In genomic region chr1:58201492-58202106, GRCh38 we compare ENCODE assay signal across 21 cellular contexts.
"Had no signal": no experiment of that assay in that cellular context is flagged by ENCODE, and none has a peak within 500 bp of the region (broad histone marks: within the 10 kb centered on the region; RNA-seq: fewer than 3 reads in every experiment).

No MANE protein-coding gene starts in this region.

- H3K27me3 ChIP-seq: Peyer's patch, SJCRH30 had no signal

- H3K4me2 ChIP-seq: PC-9 had no signal

- H3K36me3 ChIP-seq: Peyer's patch, SJCRH30 had no signal

- H3K27ac ChIP-seq: HL-60, PC-9, Peyer's patch, SJCRH30 had no signal

- H3K4me3 ChIP-seq: PC-9, Peyer's patch, SJCRH30 had no signal

- H3K4me1 ChIP-seq: Peyer's patch, SJCRH30 had no signal

- ATAC-seq: Right ventricle myocardium inferior, SK-N-SH treated with all-trans-retinoic acid at 6 μM for 48 hours had no signal

- DNase-seq: KBM-7, MV-4-11, NCI-H1048, NCI-H1105, NCI-H1417, NCI-H1436 treated with DMSO at 0.1 percent for 48 hours, NCI-H187, NCI-H2029, NCI-H2081 treated with DMSO at 0.1 percent for 48 hours, NCI-H2227 treated with DMSO at 0.1 percent for 48 hours, NCI-H524, NCI-H526 treated with DMSO at 0.1 percent for 48 hours, NCI-H748 treated with DMSO at 0.1 percent for 48 hours, OCI-M1, PC-9, Peyer's patch, SHP77 treated with DMSO at 0.1 percent for 48 hours, SJCRH30 had no signal

- H3K9me3 ChIP-seq: Peyer's patch, SJCRH30 had no signal
